1 cellular context compared by ENCODE assay signal in the genomic region with DNA sequence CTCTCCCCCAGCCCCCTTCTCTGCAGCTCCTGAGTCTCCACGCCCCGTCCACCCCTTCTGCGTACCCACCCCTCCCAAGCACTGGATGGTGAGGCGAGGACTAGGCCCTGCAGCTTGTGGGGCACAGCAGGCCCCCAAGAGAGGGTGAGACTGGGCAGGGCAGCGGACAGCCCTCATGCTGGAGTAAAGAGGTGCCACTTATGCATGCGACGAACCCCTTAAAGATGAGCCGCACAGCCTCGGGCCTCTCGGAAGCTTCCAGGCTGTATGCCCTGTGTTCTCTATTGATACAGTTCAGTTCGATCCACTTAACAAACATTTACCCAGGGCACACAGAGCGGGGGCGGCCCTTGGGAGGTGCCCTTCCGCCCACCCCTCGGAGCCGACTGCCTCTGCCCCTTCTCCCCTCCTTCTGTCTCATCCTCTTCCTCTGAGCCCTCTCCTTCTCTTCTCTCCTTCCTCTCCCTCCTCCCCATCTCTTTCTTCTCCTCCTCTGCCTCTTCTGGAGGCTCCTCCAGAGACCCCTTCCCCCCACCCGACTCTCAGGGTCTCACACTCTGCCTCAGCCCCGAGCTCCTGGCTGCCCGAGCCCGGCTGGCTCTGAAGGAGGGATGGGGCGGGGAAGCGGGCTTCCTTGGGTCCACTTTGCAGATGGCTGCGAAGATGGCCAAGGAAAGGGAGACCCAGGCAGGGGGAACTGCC.
A peak's percentile ranks its signal among the peaks of the same experiment; 100 is the strongest.
TF ChIP-seq lines count a peak whose summit lies in the region.

No MANE protein-coding gene starts in this region.

TF ChIP-seq in HepG2, 621 proteins besides CTCF, POLR2A, EP300 and RAD21 (continued from another document and continues in another):
- TF ChIP-seq, protein P1, sequence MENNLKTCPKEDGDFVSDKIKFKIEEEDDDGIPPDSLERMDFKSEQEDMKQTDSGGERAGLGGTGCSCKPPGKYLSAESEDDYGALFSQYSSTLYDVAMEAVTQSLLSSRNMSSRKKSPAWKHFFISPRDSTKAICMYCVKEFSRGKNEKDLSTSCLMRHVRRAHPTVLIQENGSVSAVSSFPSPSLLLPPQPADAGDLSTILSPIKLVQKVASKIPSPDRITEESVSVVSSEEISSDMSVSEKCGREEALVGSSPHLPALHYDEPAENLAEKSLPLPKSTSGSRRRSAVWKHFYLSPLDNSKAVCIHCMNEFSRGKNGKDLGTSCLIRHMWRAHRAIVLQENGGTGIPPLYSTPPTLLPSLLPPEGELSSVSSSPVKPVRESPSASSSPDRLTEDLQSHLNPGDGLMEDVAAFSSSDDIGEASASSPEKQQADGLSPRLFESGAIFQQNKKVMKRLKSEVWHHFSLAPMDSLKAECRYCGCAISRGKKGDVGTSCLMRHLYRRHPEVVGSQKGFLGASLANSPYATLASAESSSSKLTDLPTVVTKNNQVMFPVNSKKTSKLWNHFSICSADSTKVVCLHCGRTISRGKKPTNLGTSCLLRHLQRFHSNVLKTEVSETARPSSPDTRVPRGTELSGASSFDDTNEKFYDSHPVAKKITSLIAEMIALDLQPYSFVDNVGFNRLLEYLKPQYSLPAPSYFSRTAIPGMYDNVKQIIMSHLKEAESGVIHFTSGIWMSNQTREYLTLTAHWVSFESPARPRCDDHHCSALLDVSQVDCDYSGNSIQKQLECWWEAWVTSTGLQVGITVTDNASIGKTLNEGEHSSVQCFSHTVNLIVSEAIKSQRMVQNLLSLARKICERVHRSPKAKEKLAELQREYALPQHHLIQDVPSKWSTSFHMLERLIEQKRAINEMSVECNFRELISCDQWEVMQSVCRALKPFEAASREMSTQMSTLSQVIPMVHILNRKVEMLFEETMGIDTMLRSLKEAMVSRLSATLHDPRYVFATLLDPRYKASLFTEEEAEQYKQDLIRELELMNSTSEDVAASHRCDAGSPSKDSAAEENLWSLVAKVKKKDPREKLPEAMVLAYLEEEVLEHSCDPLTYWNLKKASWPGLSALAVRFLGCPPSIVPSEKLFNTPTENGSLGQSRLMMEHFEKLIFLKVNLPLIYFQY (CRISPR knock-in tag; IDR thresholded peaks at IDR 0.05; ENCODE audit: borderline replicate concordance), result no peak
- TF ChIP-seq, protein P2, sequence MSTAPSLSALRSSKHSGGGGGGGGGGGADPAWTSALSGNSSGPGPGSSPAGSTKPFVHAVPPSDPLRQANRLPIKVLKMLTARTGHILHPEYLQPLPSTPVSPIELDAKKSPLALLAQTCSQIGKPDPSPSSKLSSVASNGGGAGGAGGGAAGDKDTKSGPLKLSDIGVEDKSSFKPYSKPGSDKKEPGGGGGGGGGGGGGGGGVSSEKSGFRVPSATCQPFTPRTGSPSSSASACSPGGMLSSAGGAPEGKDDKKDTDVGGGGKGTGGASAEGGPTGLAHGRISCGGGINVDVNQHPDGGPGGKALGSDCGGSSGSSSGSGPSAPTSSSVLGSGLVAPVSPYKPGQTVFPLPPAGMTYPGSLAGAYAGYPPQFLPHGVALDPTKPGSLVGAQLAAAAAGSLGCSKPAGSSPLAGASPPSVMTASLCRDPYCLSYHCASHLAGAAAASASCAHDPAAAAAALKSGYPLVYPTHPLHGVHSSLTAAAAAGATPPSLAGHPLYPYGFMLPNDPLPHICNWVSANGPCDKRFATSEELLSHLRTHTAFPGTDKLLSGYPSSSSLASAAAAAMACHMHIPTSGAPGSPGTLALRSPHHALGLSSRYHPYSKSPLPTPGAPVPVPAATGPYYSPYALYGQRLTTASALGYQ (CRISPR knock-in tag; IDR thresholded peaks at IDR 0.05), result no peak
- no peak for TF ChIP-seq HOXA7 (CRISPR knock-in tag; IDR thresholded peaks at IDR 0.05)
- 0 out of 2 replicates have a peak, but pooled peaks have one; percentile 14 for TF ChIP-seq FOSL2 (CRISPR knock-in tag; IDR thresholded peaks at IDR 0.05)
- TF ChIP-seq ZZZ3 (CRISPR knock-in tag; IDR thresholded peaks at IDR 0.05; ENCODE audit: borderline replicate concordance), result no peak
- TF ChIP-seq, protein P3, sequence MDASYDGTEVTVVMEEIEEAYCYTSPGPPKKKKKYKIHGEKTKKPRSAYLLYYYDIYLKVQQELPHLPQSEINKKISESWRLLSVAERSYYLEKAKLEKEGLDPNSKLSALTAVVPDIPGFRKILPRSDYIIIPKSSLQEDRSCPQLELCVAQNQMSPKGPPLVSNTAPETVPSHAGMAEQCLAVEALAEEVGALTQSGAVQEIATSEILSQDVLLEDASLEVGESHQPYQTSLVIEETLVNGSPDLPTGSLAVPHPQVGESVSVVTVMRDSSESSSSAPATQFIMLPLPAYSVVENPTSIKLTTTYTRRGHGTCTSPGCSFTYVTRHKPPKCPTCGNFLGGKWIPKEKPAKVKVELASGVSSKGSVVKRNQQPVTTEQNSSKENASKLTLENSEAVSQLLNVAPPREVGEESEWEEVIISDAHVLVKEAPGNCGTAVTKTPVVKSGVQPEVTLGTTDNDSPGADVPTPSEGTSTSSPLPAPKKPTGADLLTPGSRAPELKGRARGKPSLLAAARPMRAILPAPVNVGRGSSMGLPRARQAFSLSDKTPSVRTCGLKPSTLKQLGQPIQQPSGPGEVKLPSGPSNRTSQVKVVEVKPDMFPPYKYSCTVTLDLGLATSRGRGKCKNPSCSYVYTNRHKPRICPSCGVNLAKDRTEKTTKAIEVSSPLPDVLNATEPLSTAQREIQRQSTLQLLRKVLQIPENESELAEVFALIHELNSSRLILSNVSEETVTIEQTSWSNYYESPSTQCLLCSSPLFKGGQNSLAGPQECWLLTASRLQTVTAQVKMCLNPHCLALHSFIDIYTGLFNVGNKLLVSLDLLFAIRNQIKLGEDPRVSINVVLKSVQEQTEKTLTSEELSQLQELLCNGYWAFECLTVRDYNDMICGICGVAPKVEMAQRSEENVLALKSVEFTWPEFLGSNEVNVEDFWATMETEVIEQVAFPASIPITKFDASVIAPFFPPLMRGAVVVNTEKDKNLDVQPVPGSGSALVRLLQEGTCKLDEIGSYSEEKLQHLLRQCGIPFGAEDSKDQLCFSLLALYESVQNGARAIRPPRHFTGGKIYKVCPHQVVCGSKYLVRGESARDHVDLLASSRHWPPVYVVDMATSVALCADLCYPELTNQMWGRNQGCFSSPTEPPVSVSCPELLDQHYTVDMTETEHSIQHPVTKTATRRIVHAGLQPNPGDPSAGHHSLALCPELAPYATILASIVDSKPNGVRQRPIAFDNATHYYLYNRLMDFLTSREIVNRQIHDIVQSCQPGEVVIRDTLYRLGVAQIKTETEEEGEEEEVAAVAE (CRISPR knock-in tag; IDR thresholded peaks at IDR 0.05; ENCODE audit: borderline replicate concordance), result no peak
- TF ChIP-seq, protein P4, sequence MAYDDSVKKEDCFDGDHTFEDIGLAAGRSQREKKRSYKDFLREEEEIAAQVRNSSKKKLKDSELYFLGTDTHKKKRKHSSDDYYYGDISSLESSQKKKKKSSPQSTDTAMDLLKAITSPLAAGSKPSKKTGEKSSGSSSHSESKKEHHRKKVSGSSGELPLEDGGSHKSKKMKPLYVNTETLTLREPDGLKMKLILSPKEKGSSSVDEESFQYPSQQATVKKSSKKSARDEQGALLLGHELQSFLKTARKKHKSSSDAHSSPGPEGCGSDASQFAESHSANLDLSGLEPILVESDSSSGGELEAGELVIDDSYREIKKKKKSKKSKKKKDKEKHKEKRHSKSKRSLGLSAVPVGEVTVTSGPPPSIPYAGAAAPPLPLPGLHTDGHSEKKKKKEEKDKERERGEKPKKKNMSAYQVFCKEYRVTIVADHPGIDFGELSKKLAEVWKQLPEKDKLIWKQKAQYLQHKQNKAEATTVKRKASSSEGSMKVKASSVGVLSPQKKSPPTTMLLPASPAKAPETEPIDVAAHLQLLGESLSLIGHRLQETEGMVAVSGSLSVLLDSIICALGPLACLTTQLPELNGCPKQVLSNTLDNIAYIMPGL (CRISPR knock-in tag; IDR thresholded peaks at IDR 0.05; ENCODE audit: borderline replicate concordance in 1 of 2, low read depth in 1 of 2), result no peak
- no peak for TF ChIP-seq ZNF205 (CRISPR knock-in tag; IDR thresholded peaks at IDR 0.05)
- no peak for TF ChIP-seq ZFP82 (CRISPR knock-in tag; IDR thresholded peaks at IDR 0.05; ENCODE audit: borderline replicate concordance)
- TF ChIP-seq TMF1 (CRISPR knock-in tag; IDR thresholded peaks at IDR 0.05; ENCODE audit: low read depth), result no peak
- no peak for TF ChIP-seq HNRNPK (IDR thresholded peaks at IDR 0.05; ENCODE audit: low read depth, low read length, poor library complexity, severe bottlenecking)
- TF ChIP-seq HDAC1 (CRISPR knock-in tag; IDR thresholded peaks at IDR 0.05), result peak; percentile 35; the same call in 1 of the 2 replicates
- TF ChIP-seq, protein P5, sequence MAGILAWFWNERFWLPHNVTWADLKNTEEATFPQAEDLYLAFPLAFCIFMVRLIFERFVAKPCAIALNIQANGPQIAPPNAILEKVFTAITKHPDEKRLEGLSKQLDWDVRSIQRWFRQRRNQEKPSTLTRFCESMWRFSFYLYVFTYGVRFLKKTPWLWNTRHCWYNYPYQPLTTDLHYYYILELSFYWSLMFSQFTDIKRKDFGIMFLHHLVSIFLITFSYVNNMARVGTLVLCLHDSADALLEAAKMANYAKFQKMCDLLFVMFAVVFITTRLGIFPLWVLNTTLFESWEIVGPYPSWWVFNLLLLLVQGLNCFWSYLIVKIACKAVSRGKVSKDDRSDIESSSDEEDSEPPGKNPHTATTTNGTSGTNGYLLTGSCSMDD (CRISPR knock-in tag; IDR thresholded peaks at IDR 0.05), result no peak
- no peak for TF ChIP-seq ZNF615 (CRISPR knock-in tag; IDR thresholded peaks at IDR 0.05; ENCODE audit: borderline replicate concordance)
- TF ChIP-seq NR2C2 (CRISPR knock-in tag; IDR thresholded peaks at IDR 0.05; ENCODE audit: borderline replicate concordance), result no peak
- no peak for TF ChIP-seq ZNF253 (CRISPR knock-in tag; IDR thresholded peaks at IDR 0.05; ENCODE audit: borderline replicate concordance)
- no peak for TF ChIP-seq ZSCAN20 (CRISPR knock-in tag; IDR thresholded peaks at IDR 0.05; ENCODE audit: borderline replicate concordance)
- TF ChIP-seq, protein P6, sequence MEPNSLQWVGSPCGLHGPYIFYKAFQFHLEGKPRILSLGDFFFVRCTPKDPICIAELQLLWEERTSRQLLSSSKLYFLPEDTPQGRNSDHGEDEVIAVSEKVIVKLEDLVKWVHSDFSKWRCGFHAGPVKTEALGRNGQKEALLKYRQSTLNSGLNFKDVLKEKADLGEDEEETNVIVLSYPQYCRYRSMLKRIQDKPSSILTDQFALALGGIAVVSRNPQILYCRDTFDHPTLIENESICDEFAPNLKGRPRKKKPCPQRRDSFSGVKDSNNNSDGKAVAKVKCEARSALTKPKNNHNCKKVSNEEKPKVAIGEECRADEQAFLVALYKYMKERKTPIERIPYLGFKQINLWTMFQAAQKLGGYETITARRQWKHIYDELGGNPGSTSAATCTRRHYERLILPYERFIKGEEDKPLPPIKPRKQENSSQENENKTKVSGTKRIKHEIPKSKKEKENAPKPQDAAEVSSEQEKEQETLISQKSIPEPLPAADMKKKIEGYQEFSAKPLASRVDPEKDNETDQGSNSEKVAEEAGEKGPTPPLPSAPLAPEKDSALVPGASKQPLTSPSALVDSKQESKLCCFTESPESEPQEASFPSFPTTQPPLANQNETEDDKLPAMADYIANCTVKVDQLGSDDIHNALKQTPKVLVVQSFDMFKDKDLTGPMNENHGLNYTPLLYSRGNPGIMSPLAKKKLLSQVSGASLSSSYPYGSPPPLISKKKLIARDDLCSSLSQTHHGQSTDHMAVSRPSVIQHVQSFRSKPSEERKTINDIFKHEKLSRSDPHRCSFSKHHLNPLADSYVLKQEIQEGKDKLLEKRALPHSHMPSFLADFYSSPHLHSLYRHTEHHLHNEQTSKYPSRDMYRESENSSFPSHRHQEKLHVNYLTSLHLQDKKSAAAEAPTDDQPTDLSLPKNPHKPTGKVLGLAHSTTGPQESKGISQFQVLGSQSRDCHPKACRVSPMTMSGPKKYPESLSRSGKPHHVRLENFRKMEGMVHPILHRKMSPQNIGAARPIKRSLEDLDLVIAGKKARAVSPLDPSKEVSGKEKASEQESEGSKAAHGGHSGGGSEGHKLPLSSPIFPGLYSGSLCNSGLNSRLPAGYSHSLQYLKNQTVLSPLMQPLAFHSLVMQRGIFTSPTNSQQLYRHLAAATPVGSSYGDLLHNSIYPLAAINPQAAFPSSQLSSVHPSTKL (CRISPR knock-in tag; IDR thresholded peaks at IDR 0.05), result peak; percentile 22; the same call in 1 of the 2 replicates
- TF ChIP-seq ETV5 (CRISPR knock-in tag; IDR thresholded peaks at IDR 0.05; ENCODE audit: borderline replicate concordance), result peak; percentile 83; the same call in 1 of the 2 replicates
- no peak for TF ChIP-seq YEATS2 (CRISPR knock-in tag; IDR thresholded peaks at IDR 0.05; ENCODE audit: borderline replicate concordance)
- TF ChIP-seq, protein P7, sequence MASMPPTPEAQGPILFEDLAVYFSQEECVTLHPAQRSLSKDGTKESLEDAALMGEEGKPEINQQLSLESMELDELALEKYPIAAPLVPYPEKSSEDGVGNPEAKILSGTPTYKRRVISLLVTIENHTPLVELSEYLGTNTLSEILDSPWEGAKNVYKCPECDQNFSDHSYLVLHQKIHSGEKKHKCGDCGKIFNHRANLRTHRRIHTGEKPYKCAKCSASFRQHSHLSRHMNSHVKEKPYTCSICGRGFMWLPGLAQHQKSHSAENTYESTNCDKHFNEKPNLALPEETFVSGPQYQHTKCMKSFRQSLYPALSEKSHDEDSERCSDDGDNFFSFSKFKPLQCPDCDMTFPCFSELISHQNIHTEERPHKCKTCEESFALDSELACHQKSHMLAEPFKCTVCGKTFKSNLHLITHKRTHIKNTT (CRISPR knock-in tag; IDR thresholded peaks at IDR 0.05), result no peak
- TF ChIP-seq RXRB (CRISPR knock-in tag; IDR thresholded peaks at IDR 0.05; ENCODE audit: borderline replicate concordance), result 0 out of 2 replicates have a peak, but pooled peaks have one; percentile 18
- TF ChIP-seq ARID2 (CRISPR knock-in tag; IDR thresholded peaks at IDR 0.05; ENCODE audit: borderline replicate concordance), result no peak
- no peak for TF ChIP-seq PAX8 (CRISPR knock-in tag; IDR thresholded peaks at IDR 0.05; ENCODE audit: borderline replicate concordance)
- TF ChIP-seq, protein P8, sequence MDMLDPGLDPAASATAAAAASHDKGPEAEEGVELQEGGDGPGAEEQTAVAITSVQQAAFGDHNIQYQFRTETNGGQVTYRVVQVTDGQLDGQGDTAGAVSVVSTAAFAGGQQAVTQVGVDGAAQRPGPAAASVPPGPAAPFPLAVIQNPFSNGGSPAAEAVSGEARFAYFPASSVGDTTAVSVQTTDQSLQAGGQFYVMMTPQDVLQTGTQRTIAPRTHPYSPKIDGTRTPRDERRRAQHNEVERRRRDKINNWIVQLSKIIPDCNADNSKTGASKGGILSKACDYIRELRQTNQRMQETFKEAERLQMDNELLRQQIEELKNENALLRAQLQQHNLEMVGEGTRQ (IDR thresholded peaks at IDR 0.05; ENCODE audit: low read depth, low read length), result no peak
- TF ChIP-seq, protein P8 (CRISPR knock-in tag; IDR thresholded peaks at IDR 0.05; ENCODE audit: borderline replicate concordance), result no peak
- no peak for TF ChIP-seq TAF15 (IDR thresholded peaks at IDR 0.05; ENCODE audit: low read depth, low read length, poor library complexity, severe bottlenecking)
- TF ChIP-seq ELF1 (CRISPR knock-in tag; IDR thresholded peaks at IDR 0.05), result no peak
- TF ChIP-seq CBX2 (IDR thresholded peaks at IDR 0.05; ENCODE audit: low read depth, low read length), result no peak
- TF ChIP-seq CBX2 (CRISPR knock-in tag; IDR thresholded peaks at IDR 0.05; ENCODE audit: low read depth), result no peak
- TF ChIP-seq HNRNPUL1 (IDR thresholded peaks at IDR 0.05; ENCODE audit: low read depth, low read length), result no peak
- no peak for TF ChIP-seq DMAP1 (CRISPR knock-in tag; IDR thresholded peaks at IDR 0.05)
- no peak for TF ChIP-seq SCMH1 (CRISPR knock-in tag; IDR thresholded peaks at IDR 0.05; ENCODE audit: borderline replicate concordance)
- TF ChIP-seq IKZF1 (IDR thresholded peaks at IDR 0.05), result no peak
